ENCODE assay signal across 10 cellular contexts in genomic region chr12:20629414-20630156, GRCh38.
DNase-seq lines count a peak whose midpoint lies in the region; ATAC-seq and TF ChIP-seq lines count a peak whose summit lies in the region.
"Had no signal": no experiment of that assay in that cellular context is flagged by ENCODE, and none has a peak within 500 bp of the region (broad histone marks: within the 10 kb centered on the region; RNA-seq: fewer than 3 reads in every experiment).

No MANE protein-coding gene starts in this region.

- CTCF ChIA-PET in SK-N-SH (lab: Yijun Ruan, JAX) = no interaction called here

- DNase-seq in EH (ENCODE audit: low read depth) (peak; percentile 61), SK-N-SH (no peak), fibroblast of the aortic adventitia (ENCODE audit: low read depth) (peak; percentile 60), non-pigmented ciliary epithelial cell (ENCODE audit: low read depth) (peak; percentile 18), hypothalamus (lab: John Stamatoyannopoulos, UW) (no peak), globus pallidus (ENCODE audit: low spot score) (no peak)
- DNase-seq in activated CD8-positive, alpha-beta memory T cell treated with anti-CD3 and anti-CD28 coated beads, Interleukin-2, amount 50 U/mL, for 48 hours = no peak
- DNase-seq: activated CD4-positive, alpha-beta T cell treated with anti-CD3 and anti-CD28 coated beads, Interleukin-2, amount 50 U/mL, for 48 hours; cortex of kidney had no signal

- no peaks in the 10 kb centered on the region for H3K9me2 ChIP-seq in SK-N-SH

- no peak overlapping the region for H3K4me2 ChIP-seq in SK-N-SH

- no peaks in the 10 kb centered on the region for H3K27me3 ChIP-seq in SK-N-SH (ENCODE audit: insufficient read depth)

- H3K4me3 ChIP-seq in SK-N-SH (ENCODE audit: low read depth in 2 of 2, low read length in 1 of 2) (no peak overlapping the region), fibroblast of the aortic adventitia (ENCODE audit: low read depth, low read length) (no peak overlapping the region)

- no peaks in the 10 kb centered on the region for H3K79me2 ChIP-seq in SK-N-SH (ENCODE audit: insufficient read depth)

- peaks cover 4 to 8% of the 10 kb centered on the region in 2 experiments; a peak in 2 of 4 replicates for H3K4me1 ChIP-seq in SK-N-SH (ENCODE audit: control insufficient read depth in 1 of 2, insufficient read depth in 2 of 2, low read depth in 1 of 2, low read length in 1 of 2)

- H4K20me1 ChIP-seq in SK-N-SH (ENCODE audit: insufficient read depth) = no peaks in the 10 kb centered on the region

- H3K9me3 ChIP-seq in SK-N-SH = no peaks in the 10 kb centered on the region

- peaks cover 6% of the 10 kb centered on the region for H3F3A ChIP-seq in SK-N-SH (replicated peaks; ENCODE audit: insufficient read depth)

- peak overlapping the region in 1 of 2 experiments; percentile 25; a peak in 1 of 4 replicates for H3K27ac ChIP-seq in SK-N-SH (ENCODE audit: low read depth in 2 of 2, low read length in 1 of 2)

- ATAC-seq in HG02981 (IDR thresholded peaks at IDR 0.05; ENCODE audit: unreplicated experiment) = no peak

- TF ChIP-seq CTCF in SK-N-SH (IDR thresholded peaks at IDR 0.05) (no peak), fibroblast of the aortic adventitia (IDR thresholded peaks at IDR 0.05; ENCODE audit: insufficient read depth, low read length) (no peak)

- POLR2A ChIA-PET in SK-N-SH (lab: Yijun Ruan, JAX) = no interaction called here

- WGBS in SK-N-SH (ENCODE audit: low lambda C conversion rate) = 70% methylated on average over 6 of the region's 6 CpGs

- H3K9ac ChIP-seq in SK-N-SH = no peak overlapping the region

- H3K36me3 ChIP-seq in SK-N-SH (replicated peaks in 1 of 2; ENCODE audit: control insufficient read depth in 1 of 2, insufficient read depth in 2 of 2, low read length in 1 of 2) = peaks cover 0 to 8% of the 10 kb centered on the region in 2 experiments

- TF ChIP-seq RAD21 in SK-N-SH (IDR thresholded peaks at IDR 0.05; ENCODE audit: low read length) = no peak

- TF ChIP-seq EP300 in SK-N-SH (IDR thresholded peaks at IDR 0.05; ENCODE audit: borderline replicate concordance in 1 of 2, low read depth in 1 of 2, low read length in 1 of 2) = no peak

- no peak overlapping the region for H2AFZ ChIP-seq in SK-N-SH (ENCODE audit: low read depth)

TF ChIP-seq in SK-N-SH, 30 proteins besides CTCF, POLR2A, EP300 and RAD21:
- TF ChIP-seq NRF1 (IDR thresholded peaks at IDR 0.05; ENCODE audit: low read depth, low read length) (no peak), FOSL2 (IDR thresholded peaks at IDR 0.05; ENCODE audit: borderline replicate concordance, low read depth) (peak; percentile 15; the same call in 1 of the 2 replicates), FOXM1 (IDR thresholded peaks at IDR 0.05; ENCODE audit: low read depth) (no peak), ELF1 (IDR thresholded peaks at IDR 0.05) (no peak), USF1 (IDR thresholded peaks at IDR 0.05; ENCODE audit: borderline replicate concordance, low read depth) (no peak)

Comparison
In these comparisons a context has a peak if more than half of its experiments do, and no peak if none do; other contexts are left out.
1. DNase-seq: peak in EH (single experiment), fibroblast of the aortic adventitia (single experiment) and non-pigmented ciliary epithelial cell (single experiment); none in SK-N-SH (single experiment), hypothalamus (0 of 51), globus pallidus (single experiment) and activated CD8-positive, alpha-beta memory T cell treated with anti-CD3 and anti-CD28 coated beads, Interleukin-2, amount 50 U/mL, for 48 hours (single experiment).